ENCODE assay signal across 1 cellular context in the genomic region with DNA sequence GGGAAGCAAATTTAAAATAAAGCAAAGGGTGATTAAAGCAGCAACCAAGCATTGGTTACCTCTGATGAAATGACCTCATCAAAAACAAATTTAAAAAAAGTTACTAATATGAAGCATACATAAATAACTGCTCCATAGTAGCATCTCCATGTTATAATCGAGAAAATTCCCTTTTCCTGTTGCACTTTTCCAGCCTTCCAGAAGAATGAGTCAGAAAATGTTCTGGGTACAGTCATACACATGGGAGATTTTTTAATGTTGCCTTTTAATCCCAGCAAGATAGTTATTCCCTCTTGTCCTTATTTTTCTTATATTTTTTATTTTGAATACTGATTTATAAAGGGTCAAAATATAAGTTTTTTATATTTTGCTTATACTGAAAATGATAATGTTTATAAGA.
TF ChIP-seq lines count a peak whose summit lies in the region.

No MANE protein-coding gene starts in this region.

TF ChIP-seq in SK-N-SH treated with all-trans-retinoic acid at 6 μM for 48 hours, 23 proteins besides CTCF, POLR2A, EP300 and RAD21 (continued from another document):
- TF ChIP-seq ARNTL (CRISPR knock-in tag; IDR thresholded peaks at IDR 0.05; ENCODE audit: borderline replicate concordance, low read depth), result no peak
- no peak for TF ChIP-seq ESRRG (CRISPR knock-in tag; IDR thresholded peaks at IDR 0.05)
- TF ChIP-seq, protein P1, sequence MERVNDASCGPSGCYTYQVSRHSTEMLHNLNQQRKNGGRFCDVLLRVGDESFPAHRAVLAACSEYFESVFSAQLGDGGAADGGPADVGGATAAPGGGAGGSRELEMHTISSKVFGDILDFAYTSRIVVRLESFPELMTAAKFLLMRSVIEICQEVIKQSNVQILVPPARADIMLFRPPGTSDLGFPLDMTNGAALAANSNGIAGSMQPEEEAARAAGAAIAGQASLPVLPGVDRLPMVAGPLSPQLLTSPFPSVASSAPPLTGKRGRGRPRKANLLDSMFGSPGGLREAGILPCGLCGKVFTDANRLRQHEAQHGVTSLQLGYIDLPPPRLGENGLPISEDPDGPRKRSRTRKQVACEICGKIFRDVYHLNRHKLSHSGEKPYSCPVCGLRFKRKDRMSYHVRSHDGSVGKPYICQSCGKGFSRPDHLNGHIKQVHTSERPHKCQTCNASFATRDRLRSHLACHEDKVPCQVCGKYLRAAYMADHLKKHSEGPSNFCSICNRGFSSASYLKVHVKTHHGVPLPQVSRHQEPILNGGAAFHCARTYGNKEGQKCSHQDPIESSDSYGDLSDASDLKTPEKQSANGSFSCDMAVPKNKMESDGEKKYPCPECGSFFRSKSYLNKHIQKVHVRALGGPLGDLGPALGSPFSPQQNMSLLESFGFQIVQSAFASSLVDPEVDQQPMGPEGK (CRISPR knock-in tag; IDR thresholded peaks at IDR 0.05; ENCODE audit: borderline replicate concordance), result no peak
- TF ChIP-seq OSR1 (CRISPR knock-in tag; IDR thresholded peaks at IDR 0.05), result no peak
- no peak for TF ChIP-seq ZFP3 (CRISPR knock-in tag; IDR thresholded peaks at IDR 0.05)
- no peak for TF ChIP-seq SNAI2 (CRISPR knock-in tag; IDR thresholded peaks at IDR 0.05)
